In genomic region chr16:33339093-33340071, GRCh38 we compare ENCODE assay signal across 1 cellular context.
TF ChIP-seq lines count a peak whose summit lies in the region.

No MANE protein-coding gene starts in this region.

TF ChIP-seq in HepG2, 621 proteins besides CTCF, POLR2A, EP300 and RAD21:
- TF ChIP-seq HNRNPLL (IDR thresholded peaks at IDR 0.05; ENCODE audit: low read depth, low read length, poor library complexity, severe bottlenecking): peak; percentile 26
